ENCODE assay signal across 22 cellular contexts in the genomic region with DNA sequence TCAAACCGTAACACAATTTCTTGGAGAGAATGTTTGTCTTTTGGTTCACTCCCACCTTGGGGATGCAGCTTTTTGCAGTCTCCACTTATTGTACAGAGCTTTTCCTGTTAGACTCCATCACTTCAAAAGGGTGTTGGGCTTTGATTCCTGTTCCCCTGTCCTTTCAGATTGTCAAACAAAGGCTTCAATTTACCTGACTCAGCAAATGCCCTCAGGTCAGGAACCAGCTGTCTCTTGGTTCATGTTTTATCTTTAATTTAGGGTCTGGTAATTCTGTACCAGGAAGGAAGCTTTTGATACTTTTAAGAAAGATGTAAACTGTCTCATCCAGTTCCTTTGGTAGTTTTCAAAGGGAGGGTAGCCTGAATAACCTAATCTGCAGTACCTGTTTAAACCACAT.
"Had no signal": no experiment of that assay in that cellular context is flagged by ENCODE, and none has a peak within 500 bp of the region (broad histone marks: within the 10 kb centered on the region; RNA-seq: fewer than 3 reads in every experiment).

No MANE protein-coding gene starts in this region.

- ATAC-seq: left colon; left ventricle myocardium superior; lower lobe of right lung; naive thymus-derived CD8-positive, alpha-beta T cell; stimulated activated effector memory CD8-positive, alpha-beta T cell treated with anti-CD3 and anti-CD28 coated beads, Interleukin-12 subunit alpha, Interleukin-12 subunit beta, amount 100 ng/mL, for 72 hours had no signal

- H3K36me3 ChIP-seq: lower lobe of right lung, prostate gland, right atrium auricular region, sigmoid colon, stomach, tibial artery had no signal

- H3K27me3 ChIP-seq: dorsolateral prefrontal cortex, right atrium auricular region, sigmoid colon, tibial artery had no signal

- H3K4me1 ChIP-seq: lower lobe of right lung, prostate gland, sigmoid colon, stomach, tibial artery had no signal

- FAIRE-seq: frontal cortex had no signal

- H3K4me3 ChIP-seq: dorsolateral prefrontal cortex, lower lobe of right lung, prostate gland, right atrium auricular region, sigmoid colon, stomach, tibial artery had no signal

- H3K27ac ChIP-seq: lower lobe of right lung, prostate gland, right atrium auricular region, sigmoid colon, stomach, tibial artery had no signal

- H3K9me3 ChIP-seq: lower lobe of right lung, prostate gland, sigmoid colon, tibial artery had no signal

- DNase-seq: dorsolateral prefrontal cortex; effector CD4-positive, alpha-beta T cell; hypothalamus; immature natural killer cell; islet precursor cell; kidney glomerular epithelial cell; left colon; left ventricle myocardium superior; lower lobe of right lung; naive thymus-derived CD8-positive, alpha-beta T cell; nephron progenitor cell; nucleus accumbens; sigmoid colon; stimulated activated CD4-positive, alpha-beta T cell treated with anti-CD3 and anti-CD28 coated beads, Interleukin-2, amount 100 ng/mL, for 24 hours; stimulated activated CD4-positive, alpha-beta T cell treated with anti-CD3 and anti-CD28 coated beads, Interleukin-4, amount 100 ng/mL, for 24 hours; stimulated activated naive CD4-positive, alpha-beta T cell treated with Interleukin-2 at 50 U/mL for 16 hours; stomach; tibial artery had no signal
